In genomic region chr4:158769175-158769831, GRCh38 we compare ENCODE assay signal across 8 cellular contexts. TPM values are rescaled to one million over a fixed set of nuclear protein-coding genes. Genes with fewer than 3 reads are reported as not detected.
DNase-seq lines count a peak whose midpoint lies in the region; ATAC-seq and TF ChIP-seq lines count a peak whose summit lies in the region.

No MANE protein-coding gene starts in this region.

- H2BK15ac ChIP-seq in IMR-90 (ENCODE audit: low read depth, low read length) = peak overlapping the region; percentile 76; the same call in 1 of the 3 replicates

- no peaks in the 10 kb centered on the region for H3K9me3 ChIP-seq in CD4-positive, alpha-beta memory T cell (ENCODE audit: control insufficient read depth in 1 of 2, low read length in 2 of 2)
- H3K9me3 ChIP-seq in IMR-90 (ENCODE audit: control insufficient read depth, insufficient read depth, low read length) (no peaks in the 10 kb centered on the region), right lobe of liver (no peaks in the 10 kb centered on the region)

- peak overlapping the region; percentile 55 for H3K27ac ChIP-seq in CD4-positive, alpha-beta memory T cell (ENCODE audit: low read depth, low read length)
- H3K27ac ChIP-seq in IMR-90 (ENCODE audit: insufficient read depth, low read length) = peak overlapping the region; percentile 73
- H3K27ac ChIP-seq in right lobe of liver = peak overlapping the region; percentile 77 to 87 (median 81)

- H2BK120ac ChIP-seq in IMR-90 (ENCODE audit: low read depth, low read length) = 0 out of 2 replicates have a peak overlapping the region, but pooled peaks have one; percentile 67

- in situ Hi-C loops in IMR-90 (cut with MboI; ENCODE audit: low sequenced_read_pairs) = no loop called here

- dilution Hi-C loops in IMR-90 (cut with HindIII; ENCODE audit: low sequenced_read_pairs, unreplicated experiment) = no loop called here

- H2BK20ac ChIP-seq in IMR-90 (ENCODE audit: low read depth, low read length) = no peak overlapping the region

- no peaks in the 10 kb centered on the region for H3K36me3 ChIP-seq in CD4-positive, alpha-beta memory T cell (ENCODE audit: insufficient read depth, low read length)
- no peaks in the 10 kb centered on the region for H3K36me3 ChIP-seq in IMR-90 (ENCODE audit: control insufficient read depth, insufficient read depth, low read length)
- no peaks in the 10 kb centered on the region for H3K36me3 ChIP-seq in right lobe of liver

- peak overlapping the region; percentile 77 for H3K9ac ChIP-seq in IMR-90 (ENCODE audit: low read depth, low read length)

- peak overlapping the region; percentile 82 for H3K4me2 ChIP-seq in IMR-90 (ENCODE audit: low read depth, low read length)

- H3K36me3 Mint-ChIP-seq in CD4-positive, alpha-beta memory T cell = peaks cover 0 to 5% of the 10 kb centered on the region in 2 donors
- peaks cover 6% of the 10 kb centered on the region for H3K36me3 Mint-ChIP-seq in activated CD4-positive, alpha-beta T cell treated with anti-CD3 and anti-CD28 coated beads, Interleukin-2, amount 10 ng/mL, durations not matched to agents 24 days and 14 days (ENCODE audit: low read depth)

- H2AK5ac ChIP-seq in IMR-90 (ENCODE audit: low read depth, low read length) = peak overlapping the region; percentile 38; the same call in 1 of the 2 replicates

- H2AK9ac ChIP-seq in IMR-90 (replicated peaks; ENCODE audit: low read depth, low read length, poor library complexity) = peak overlapping the region; percentile 65

- TF ChIP-seq POLR2A in IMR-90 (IDR thresholded peaks at IDR 0.05; ENCODE audit: low read depth, low read length) (peak; percentile 13; the same call in 1 of the 2 replicates), right lobe of liver (IDR thresholded peaks at IDR 0.05) (no peak)

- peak overlapping the region in 1 of 2 experiments; percentile 64; a peak in 2 of 4 replicates for H4K8ac ChIP-seq in IMR-90 (ENCODE audit: low read depth in 2 of 2, low read length in 2 of 2)

- H3K4me3 Mint-ChIP-seq in CD4-positive, alpha-beta memory T cell = peak overlapping the region; percentile 96 to 100 (median 98)
- H3K4me3 Mint-ChIP-seq in activated CD4-positive, alpha-beta T cell treated with anti-CD3 and anti-CD28 coated beads, Interleukin-2, amount 10 ng/mL, durations not matched to agents 24 days and 14 days = peak overlapping the region; percentile 100

- H3K18ac ChIP-seq in IMR-90 (ENCODE audit: low read depth, low read length) = peak overlapping the region; percentile 68; the same call in 1 of the 2 replicates

- POLR2A ChIA-PET in CD4-positive, alpha-beta memory T cell (lab: Charles Lee; ENCODE audit: partially characterized antibody) = interaction anchor here (0.7 to 2.2 kb wide), 8 partner anchors 9 to 131 kb away, joined by 3 to 8 read pairs (median 4); partner anchors contain the start of gene PPID
- POLR2A ChIA-PET in IMR-90 (lab: Charles Lee; ENCODE audit: unreplicated experiment) = interaction anchor here (0.9 kb wide), 1 partner anchor 11 kb away, joined by 3 read pairs; no protein-coding TSS in a partner anchor

- peak; percentile 49 for ATAC-seq in GM21528 (IDR thresholded peaks at IDR 0.05; ENCODE audit: low FRiP score, unreplicated experiment)
- peak; percentile 42 for ATAC-seq in IMR-90 (ENCODE audit: low read depth)
- peak; percentile 11 to 54 (median 26) for ATAC-seq in right lobe of liver

- H3K14ac ChIP-seq in IMR-90 (replicated peaks; ENCODE audit: low read depth, low read length) = peak overlapping the region; percentile 93

- 1% methylated on average over 16 of the region's 47 CpGs; no CpG with 5 or more reads in 1 of the 2 experiments for WGBS in IMR-90 (ENCODE audit: extremely low coverage in 2 of 2, insufficient read length in 1 of 2), 2 experiments
- 0% methylated on average over 25 of the region's 47 CpGs for WGBS in right lobe of liver (ENCODE audit: insufficient coverage, low coverage, low lambda C conversion rate, missing lambda C conversion rate)

- no peaks in the 10 kb centered on the region for H4K20me1 ChIP-seq in IMR-90 (ENCODE audit: insufficient read depth, low read length)

- peak overlapping the region; percentile 54; the same call in 1 of the 2 replicates for H4K91ac ChIP-seq in IMR-90 (ENCODE audit: insufficient read depth, low read depth, low read length)

- H3K27me3 ChIP-seq in CD4-positive, alpha-beta memory T cell (ENCODE audit: insufficient read depth, low read length) = no peaks in the 10 kb centered on the region
- H3K27me3 ChIP-seq in IMR-90 (ENCODE audit: control insufficient read depth, insufficient read depth, low read length) = no peaks in the 10 kb centered on the region
- no peaks in the 10 kb centered on the region for H3K27me3 ChIP-seq in right lobe of liver

- H3K9me1 ChIP-seq in IMR-90 (ENCODE audit: insufficient read depth, low read length) = peaks cover 7% of the 10 kb centered on the region; the same call in 1 of the 2 replicates

- peak overlapping the region; percentile 90 to 99 (median 97) for H3K27ac Mint-ChIP-seq in CD4-positive, alpha-beta memory T cell
- H3K27ac Mint-ChIP-seq in activated CD4-positive, alpha-beta T cell treated with anti-CD3 and anti-CD28 coated beads, Interleukin-2, amount 10 ng/mL, durations not matched to agents 24 days and 14 days = peak overlapping the region; percentile 98

- CTCF ChIA-PET in CD4-positive, alpha-beta memory T cell (lab: Charles Lee; ENCODE audit: partially characterized antibody) = interaction anchor here (0.6 to 2.9 kb wide), 6 partner anchors 11 to 426 kb away, joined by 3 to 12 read pairs (median 3); no protein-coding TSS in a partner anchor
- CTCF ChIA-PET in IMR-90 (lab: Yijun Ruan, JAX) = interaction anchor here (0.6 to 1.8 kb wide), 2 partner anchors 82 to 105 kb away, joined by 3 to 4 read pairs; no protein-coding TSS in a partner anchor

- H3K27me3 Mint-ChIP-seq in CD4-positive, alpha-beta memory T cell = no peaks in the 10 kb centered on the region
- no peaks in the 10 kb centered on the region for H3K27me3 Mint-ChIP-seq in activated CD4-positive, alpha-beta T cell treated with anti-CD3 and anti-CD28 coated beads, Interleukin-2, amount 10 ng/mL, durations not matched to agents 24 days and 14 days

- H2AFZ ChIP-seq in IMR-90 (replicated peaks; ENCODE audit: low read length, poor library complexity) = peak overlapping the region; percentile 91

- intact Hi-C loops in CD4-positive, alpha-beta memory T cell (cut with micrococcal nuclease) = loop anchor here (1.0 to 2.0 kb wide), 5 partner anchors 9 to 335 kb away; partner anchors contain the start of genes ETFDH and PPID
- intact Hi-C loops in IMR-90 (cut with micrococcal nuclease) = loop anchor here (1.0 to 2.0 kb wide), 2 partner anchors 39 to 81 kb away; no protein-coding TSS in a partner anchor
- intact Hi-C loops in activated CD4-positive, alpha-beta T cell treated with anti-CD3 and anti-CD28 coated beads, Interleukin-2, amount 10 ng/mL, durations not matched to agents 24 days and 14 days (cut with micrococcal nuclease) = loop anchor here (1.0 to 5.0 kb wide), 7 partner anchors 9 to 438 kb away; partner anchors contain the start of genes C4orf46 and PPID
- intact Hi-C loops in right lobe of liver (cut with DNase I) = no loop called here

- TF ChIP-seq CTCF in IMR-90 (conservative IDR thresholded peaks at IDR 0.05; ENCODE audit: low read depth, low read length) (no peak), right lobe of liver (IDR thresholded peaks at IDR 0.05) (no peak)

- H3K4me3 ChIP-seq in CD4-positive, alpha-beta memory T cell (ENCODE audit: low read length in 2 of 2) = peak overlapping the region; percentile 19 to 74
- peak overlapping the region; percentile 99 for H3K4me3 ChIP-seq in IMR-90 (ENCODE audit: insufficient read depth, low read depth, low read length)
- peak overlapping the region; percentile 55 to 88 (median 76) for H3K4me3 ChIP-seq in right lobe of liver

- peak overlapping the region; percentile 44; the same call in 1 of the 2 replicates for H3K56ac ChIP-seq in IMR-90 (ENCODE audit: extremely low read depth, insufficient read depth, low read length)

- peak overlapping the region; percentile 98 for H3K23ac ChIP-seq in IMR-90 (ENCODE audit: low read depth, low read length)

- peak overlapping the region; percentile 56 for H2BK5ac ChIP-seq in IMR-90 (ENCODE audit: low read depth, low read length, poor library complexity, severe bottlenecking)

- no peak for TF ChIP-seq RAD21 in IMR-90 (IDR thresholded peaks at IDR 0.05; ENCODE audit: low read length)

- H3K4me1 ChIP-seq in CD4-positive, alpha-beta memory T cell (ENCODE audit: insufficient read depth, low read length) = peaks cover 23% of the 10 kb centered on the region
- peaks cover 1% of the 10 kb centered on the region; the same call in 1 of the 2 replicates for H3K4me1 ChIP-seq in IMR-90 (ENCODE audit: control insufficient read depth, insufficient read depth, low read length)
- H3K4me1 ChIP-seq in right lobe of liver = peaks cover 0 to 16% (median 0%) of the 10 kb centered on the region in 4 donors

- peaks cover 21 to 48% (median 35%) of the 10 kb centered on the region in 4 donors for H3K4me1 Mint-ChIP-seq in CD4-positive, alpha-beta memory T cell
- H3K4me1 Mint-ChIP-seq in activated CD4-positive, alpha-beta T cell treated with anti-CD3 and anti-CD28 coated beads, Interleukin-2, amount 10 ng/mL, durations not matched to agents 24 days and 14 days = peaks cover 43% of the 10 kb centered on the region

- H3K9me3 Mint-ChIP-seq in CD4-positive, alpha-beta memory T cell = peaks cover 0 to 2% (median 0%) of the 10 kb centered on the region in 8 donors
- H3K9me3 Mint-ChIP-seq in activated CD4-positive, alpha-beta T cell treated with anti-CD3 and anti-CD28 coated beads, Interleukin-2, amount 10 ng/mL, durations not matched to agents 24 days and 14 days = no peaks in the 10 kb centered on the region

- BruUV-seq in IMR-90 (replicated peaks; lab: Mats Ljungman, UMichigan) = no TSS peak

- DNase-seq in CD4-positive, alpha-beta memory T cell = peak; percentile 41 to 53 (median 48)
- DNase-seq in IMR-90 (no peak), dedifferentiated amniotic fluid mesenchymal stem cell (ENCODE audit: extremely low spot score) (peak; percentile 47), right lobe of liver (peak; percentile 45 to 66 (median 62)), epidermal melanocyte (ENCODE audit: insufficient read length, low spot score) (no peak)
- peak; percentile 88 for DNase-seq in activated CD4-positive, alpha-beta T cell treated with anti-CD3 and anti-CD28 coated beads, Interleukin-2, amount 10 ng/mL, durations not matched to agents 24 days and 14 days
- DNase-seq in stimulated activated CD8-positive, alpha-beta memory T cell treated with anti-CD3 and anti-CD28 coated beads, Interleukin-12 subunit alpha, Interleukin-12 subunit beta, amount 100 ng/mL, for 1 hour (ENCODE audit: low read depth) = peak; percentile 16

- H3K79me1 ChIP-seq in IMR-90 (ENCODE audit: low read depth in 1 of 2, low read length in 2 of 2) = peaks cover 10 to 34% of the 10 kb centered on the region in 2 experiments

- H3K4ac ChIP-seq in IMR-90 (ENCODE audit: low read depth, low read length) = peak overlapping the region; percentile 87

- peak overlapping the region; percentile 18; the same call in 1 of the 2 replicates for H4K5ac ChIP-seq in IMR-90 (ENCODE audit: low read depth, low read length)

RNA-seq across cellular contexts. Expression of gene FNIP2, which starts 0.5 kb away (rescaled TPM):
- 1 to 10 TPM; 8.1 to 9.4 TPM for total RNA-seq in CD4-positive, alpha-beta memory T cell
- 1 to 10 TPM; 2.4 to 4.7 TPM for polyA plus RNA-seq in CD4-positive, alpha-beta memory T cell
- total RNA-seq in IMR-90 (2012; rRNA removed) = 22.2 and 24.6 TPM in 2 replicates
- polyA plus RNA-seq in IMR-90 (2012; rRNA removed) = 3.9 and 4.7 TPM in 2 replicates
- polyA plus RNA-seq in IMR-90 (2012; cell fraction: cytosol; rRNA removed) = 1.6 and 2.5 TPM in 2 replicates
- polyA plus RNA-seq in IMR-90 (2012; cell fraction: nucleus; rRNA removed; ENCODE audit: low replicate concordance) = 1.7 and 5.1 TPM in 2 replicates
- total RNA-seq in activated CD4-positive, alpha-beta T cell treated with anti-CD3 and anti-CD28 coated beads, Interleukin-2, amount 10 ng/mL, durations not matched to agents 24 days and 14 days = 19.1 and 19.2 TPM in 2 replicates
- total RNA-seq in right lobe of liver = 10 to 100 TPM; 34.2 to 67.4 (median 37.8) TPM

RNA-seq across cellular contexts. Expression of gene PPID, which starts 46.1 kb away (rescaled TPM):
- total RNA-seq in CD4-positive, alpha-beta memory T cell = 10 to 100 TPM; 30.2 to 32.0 TPM
- polyA plus RNA-seq in CD4-positive, alpha-beta memory T cell = 10 to 100 TPM; 49.4 to 54.8 TPM
- total RNA-seq in IMR-90 (2012; rRNA removed) (11.8 and 22.8 TPM in 2 replicates), right lobe of liver (10 to 100 TPM; 12.6 to 31.4 (median 18.5) TPM)
- 17.1 and 21.1 TPM in 2 replicates for polyA plus RNA-seq in IMR-90 (2012; rRNA removed)
- 4.3 and 5.0 TPM in 2 replicates for polyA plus RNA-seq in IMR-90 (2012; cell fraction: cytosol; rRNA removed)
- polyA plus RNA-seq in IMR-90 (2012; cell fraction: nucleus; rRNA removed; ENCODE audit: low replicate concordance) = 2.7 and 8.2 TPM in 2 replicates
- total RNA-seq in activated CD4-positive, alpha-beta T cell treated with anti-CD3 and anti-CD28 coated beads, Interleukin-2, amount 10 ng/mL, durations not matched to agents 24 days and 14 days = 62.9 and 64.7 TPM in 2 replicates

Comparison
In these comparisons a context has a peak if more than half of its experiments do, and no peak if none do; other contexts are left out.
1. DNase-seq: peak in CD4-positive, alpha-beta memory T cell (5 of 5), activated CD4-positive, alpha-beta T cell treated with anti-CD3 and anti-CD28 coated beads, Interleukin-2, amount 10 ng/mL, durations not matched to agents 24 days and 14 days (single experiment), dedifferentiated amniotic fluid mesenchymal stem cell (single experiment), right lobe of liver (3 of 3) and stimulated activated CD8-positive, alpha-beta memory T cell treated with anti-CD3 and anti-CD28 coated beads, Interleukin-12 subunit alpha, Interleukin-12 subunit beta, amount 100 ng/mL, for 1 hour (single experiment); none in IMR-90 (single experiment) and epidermal melanocyte (single experiment).
2. H3K4me3 ChIP-seq: peak in every context shown above with its lines; median percentile 99 in IMR-90; 76 in right lobe of liver; 46 in CD4-positive, alpha-beta memory T cell.
3. intact Hi-C loops: an anchor here in CD4-positive, alpha-beta memory T cell (1.0 to 2.0 kb wide), IMR-90 (1.0 to 2.0 kb wide) and activated CD4-positive, alpha-beta T cell treated with anti-CD3 and anti-CD28 coated beads, Interleukin-2, amount 10 ng/mL, durations not matched to agents 24 days and 14 days (1.0 to 5.0 kb wide); none called in right lobe of liver.
4. Peak in every context shown above with its lines, with median percentiles within 50 percentile points of each other: H3K27ac ChIP-seq and ATAC-seq.